ENCODE assay signal across 8 cellular contexts in genomic region chr19:9538183-9539058, GRCh38. TPM values are rescaled to one million over a fixed set of nuclear protein-coding genes. Genes with fewer than 3 reads are reported as not detected.
DNase-seq lines count a peak whose midpoint lies in the region; ATAC-seq and TF ChIP-seq lines count a peak whose summit lies in the region.

Gene ZNF426 (minus strand): TSS chr19:9538645. CDS start chr19:9536232, 2,413 bp downstream.

- DNase-seq in Calu3: peak; percentile 72
- peak; percentile 83 for DNase-seq in NCI-H1105 treated with DMSO at 0.1 percent for 48 hours (lab: John Stamatoyannopoulos, UW)
- DNase-seq in amniotic epithelial cell (ENCODE audit: low read depth): peak; percentile 92
- DNase-seq in heart right ventricle: peak; percentile 87 to 90
- peak; percentile 73 for DNase-seq in pons (ENCODE audit: low spot score)
- DNase-seq in tibial nerve (ENCODE audit: low spot score in 2 of 2): peak; percentile 67 to 70

- intact Hi-C loops in Calu3 (cut with micrococcal nuclease; ENCODE audit: unreplicated experiment) (no loop called here), heart right ventricle (cut with DNase I) (loop anchor here in 3 of 10 donors (1.0 to 10.0 kb wide), 3 partner anchors 46 to 226 kb away; partner anchors contain the start of genes ZNF121 (in 1 of the 3) and ZNF266 (in 1 of the 3))

- CTCF ChIA-PET in Calu3 (lab: Charles Lee): interaction anchor here (0.6 kb wide), 1 partner anchor 20 kb away, joined by 4 read pairs; no protein-coding TSS in a partner anchor

- no peaks in the 10 kb centered on the region for H3K4me1 Mint-ChIP-seq in Calu3 (ENCODE audit: low read depth, unreplicated experiment)
- H3K4me1 Mint-ChIP-seq in T-helper 1 cell treated with Interleukin-12 subunit alpha and Interleukin-12 subunit beta and Interleukin-4 antibody, amounts not matched to agents 30 μg/mL and 1 μg/mL, for 36 hours (ENCODE audit: low read depth): peaks cover 11% of the 10 kb centered on the region

- peak in 1 of 2 donors; percentile 31 for TF ChIP-seq POLR2A in tibial nerve (IDR thresholded peaks at IDR 0.05)

- H3K27me3 Mint-ChIP-seq in Calu3 (ENCODE audit: unreplicated experiment): no peaks in the 10 kb centered on the region
- no peaks in the 10 kb centered on the region for H3K27me3 Mint-ChIP-seq in T-helper 1 cell treated with Interleukin-12 subunit alpha and Interleukin-12 subunit beta and Interleukin-4 antibody, amounts not matched to agents 30 μg/mL and 1 μg/mL, for 36 hours (ENCODE audit: low read depth)

- H3K36me3 ChIP-seq in heart right ventricle: peaks cover 3 to 38% (median 33%) of the 10 kb centered on the region in 9 donors
- peaks cover 16 to 38% (median 27%) of the 10 kb centered on the region in 3 donors for H3K36me3 ChIP-seq in tibial nerve

- peak within 1 kb of the TSS; percentile 90 for H3K27ac Mint-ChIP-seq in Calu3 (ENCODE audit: unreplicated experiment)
- H3K27ac Mint-ChIP-seq in T-helper 1 cell treated with Interleukin-12 subunit alpha and Interleukin-12 subunit beta and Interleukin-4 antibody, amounts not matched to agents 30 μg/mL and 1 μg/mL, for 36 hours: peak within 1 kb of the TSS; percentile 99

- peaks cover 41% of the 10 kb centered on the region for H3K36me3 Mint-ChIP-seq in Calu3 (ENCODE audit: insufficient read depth, unreplicated experiment)
- peaks cover 50% of the 10 kb centered on the region for H3K36me3 Mint-ChIP-seq in T-helper 1 cell treated with Interleukin-12 subunit alpha and Interleukin-12 subunit beta and Interleukin-4 antibody, amounts not matched to agents 30 μg/mL and 1 μg/mL, for 36 hours (ENCODE audit: low read depth)

- ATAC-seq in GM21737 (IDR thresholded peaks at IDR 0.05; ENCODE audit: unreplicated experiment) (peak; percentile 74), heart right ventricle (peak; percentile 97 to 99 (median 98))

- 1% methylated on average over 49 of the region's 49 CpGs for WGBS in heart right ventricle, 2 donors
- WGBS in tibial nerve, 2 donors: 0 to 1% methylated on average over 47 to 49 of the region's 49 CpGs

- peaks cover 0 to 23% (median 16%) of the 10 kb centered on the region in 9 donors for H3K4me1 ChIP-seq in heart right ventricle
- peaks cover 0 to 18% (median 3%) of the 10 kb centered on the region in 4 donors for H3K4me1 ChIP-seq in tibial nerve

- H3K9me3 Mint-ChIP-seq in Calu3 (ENCODE audit: low read depth, unreplicated experiment): peaks cover 9% of the 10 kb centered on the region
- H3K9me3 Mint-ChIP-seq in T-helper 1 cell treated with Interleukin-12 subunit alpha and Interleukin-12 subunit beta and Interleukin-4 antibody, amounts not matched to agents 30 μg/mL and 1 μg/mL, for 36 hours: peaks cover 54% of the 10 kb centered on the region

- H3K4me3 ChIP-seq in heart right ventricle (peak within 1 kb of the TSS; percentile 59 to 97 (median 80)), tibial nerve (peak within 1 kb of the TSS; percentile 64 to 73 (median 68))

- H3K27me3 ChIP-seq in heart right ventricle (no peaks in the 10 kb centered on the region), tibial nerve (no peaks in the 10 kb centered on the region)

- H3K4me3 Mint-ChIP-seq in Calu3 (ENCODE audit: low read depth, unreplicated experiment): peak within 1 kb of the TSS; percentile 84
- peak within 1 kb of the TSS; percentile 99 for H3K4me3 Mint-ChIP-seq in T-helper 1 cell treated with Interleukin-12 subunit alpha and Interleukin-12 subunit beta and Interleukin-4 antibody, amounts not matched to agents 30 μg/mL and 1 μg/mL, for 36 hours

- peak in 1 of 2 donors; percentile 80 for TF ChIP-seq EP300 in tibial nerve (IDR thresholded peaks at IDR 0.05)

- TF ChIP-seq CTCF in Calu3 (IDR thresholded peaks at IDR 0.05; ENCODE audit: unreplicated experiment) (no peak), heart right ventricle (IDR thresholded peaks at IDR 0.05) (peak in 1 of 9 donors; percentile 12), tibial nerve (IDR thresholded peaks at IDR 0.05) (no peak)

- BruUV-seq in Calu3 (replicated peaks; lab: Mats Ljungman, UMichigan): TSS peak; percentile 86

- peak within 1 kb of the TSS; percentile 92 to 98 (median 95) for H3K27ac ChIP-seq in heart right ventricle
- peak within 1 kb of the TSS; percentile 83 to 95 (median 88) for H3K27ac ChIP-seq in tibial nerve

- H3K9me3 ChIP-seq in heart right ventricle: peaks cover 0 to 39% (median 7%) of the 10 kb centered on the region in 11 donors
- peaks cover 0 to 44% (median 5%) of the 10 kb centered on the region in 4 donors for H3K9me3 ChIP-seq in tibial nerve

RNA-seq across cellular contexts. Expression of gene ZNF426, which starts in this region (rescaled TPM):
- total RNA-seq in Calu3 (2022) (7.8 and 9.4 TPM in 2 replicates), heart right ventricle (10 to 100 TPM; 14.7 to 20.2 (median 17.0) TPM), tibial nerve (10 to 100 TPM; 10.5 to 13.7 (median 12.8) TPM)
- polyA plus RNA-seq in heart right ventricle: 1 to 10 TPM; 2.6 to 2.7 TPM

Comparison
In these comparisons a context has a peak if more than half of its experiments do, and no peak if none do; other contexts are left out.
1. Peak in every context shown above with its lines: DNase-seq, ATAC-seq, H3K4me3 ChIP-seq and H3K27ac ChIP-seq.